ENCODE assay signal across 24 cellular contexts in genomic region chr4:74598611-74599325, GRCh38.
"Had no signal": no experiment of that assay in that cellular context is flagged by ENCODE, and none has a peak within 500 bp of the region (broad histone marks: within the 10 kb centered on the region; RNA-seq: fewer than 3 reads in every experiment).

No MANE protein-coding gene starts in this region.

- DNase-seq: activated B cell treated with CpG ODN at 0.5 μM for 24 hours; activated CD8-positive, alpha-beta memory T cell treated with anti-CD3 and anti-CD28 coated beads for 24 hours; activated effector memory CD4-positive, alpha-beta T cell treated with Interleukin-2 at 50 U/mL for 16 hours; activated naive CD4-positive, alpha-beta T cell treated with Interleukin-2 at 50 U/mL for 16 hours; adrenal gland; caudate nucleus; effector CD8-positive, alpha-beta T cell; erythroblast; gastrocnemius medialis; head of caudate nucleus; hippocampal formation; kidney; left colon; midbrain; naive thymus-derived CD4-positive, alpha-beta T cell; occipital lobe; psoas muscle; stimulated activated naive CD4-positive, alpha-beta T cell; T-helper 1 cell; tibial artery; upper lobe of right lung had no signal

- H3K36me3 ChIP-seq: adrenal gland, ascending aorta, gastrocnemius medialis, suprapubic skin, tibial artery, upper lobe of right lung had no signal

- H3K4me3 ChIP-seq: adrenal gland, ascending aorta, gastrocnemius medialis, psoas muscle, suprapubic skin, tibial artery, upper lobe of right lung had no signal

- H3K27me3 ChIP-seq: adrenal gland, ascending aorta, gastrocnemius medialis, suprapubic skin, tibial artery, upper lobe of right lung had no signal

- H3K4me1 ChIP-seq: adrenal gland, ascending aorta, gastrocnemius medialis, parathyroid adenoma, psoas muscle, suprapubic skin, tibial artery, upper lobe of right lung had no signal

- H3K27ac ChIP-seq: adrenal gland, ascending aorta, gastrocnemius medialis, parathyroid adenoma, psoas muscle, suprapubic skin, tibial artery, upper lobe of right lung had no signal

- ATAC-seq: gastrocnemius medialis; left colon; naive thymus-derived CD4-positive, alpha-beta T cell; psoas muscle; upper lobe of right lung had no signal

- H3K9me3 ChIP-seq: adrenal gland, ascending aorta, gastrocnemius medialis, psoas muscle, tibial artery, upper lobe of right lung had no signal
